Comparison of ENCODE assay signal across 24 cellular contexts in the genomic region with DNA sequence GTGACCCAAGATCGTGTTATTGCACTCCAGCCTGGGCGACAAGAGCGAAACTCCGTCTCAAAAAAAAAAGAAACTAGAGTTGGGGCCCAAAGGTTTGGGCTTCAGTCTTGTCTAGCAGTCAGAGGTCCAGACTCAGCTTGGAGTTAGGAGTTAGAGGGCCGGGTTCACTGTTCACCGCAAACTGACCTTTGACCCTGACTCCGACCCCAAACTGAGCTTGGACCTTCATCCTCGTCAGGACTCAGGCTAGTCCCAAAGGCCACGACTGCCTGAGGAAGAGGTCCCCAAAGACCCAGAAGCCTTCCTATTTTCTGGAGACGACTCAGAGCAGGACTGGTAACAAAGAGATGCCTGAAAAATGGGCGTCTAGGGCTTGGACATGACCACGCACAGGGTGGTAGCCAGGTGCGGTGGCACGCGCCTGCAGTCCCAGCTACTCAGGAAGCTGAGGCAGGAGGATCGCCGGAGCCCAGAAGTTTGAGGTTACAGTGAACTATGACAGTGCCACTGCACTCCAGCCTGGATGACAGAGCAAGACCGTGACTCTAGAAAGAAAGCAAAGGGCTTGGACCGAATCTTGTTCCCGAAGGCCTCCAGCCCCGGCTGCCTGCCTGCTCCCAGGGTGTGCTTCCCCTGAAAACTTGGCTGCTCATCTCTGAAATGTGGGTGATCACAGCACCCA. TPM values are rescaled to one million over a fixed set of nuclear protein-coding genes. Genes with fewer than 3 reads are reported as not detected.
DNase-seq lines count a peak whose midpoint lies in the region; ATAC-seq and TF ChIP-seq lines count a peak whose summit lies in the region.
"Had no signal": no experiment of that assay in that cellular context is flagged by ENCODE, and none has a peak within 500 bp of the region (broad histone marks: within the 10 kb centered on the region; RNA-seq: fewer than 3 reads in every experiment).

No MANE protein-coding gene starts in this region.

- TF ChIP-seq EP300 in esophagus muscularis mucosa (IDR thresholded peaks at IDR 0.05) = no peak
- TF ChIP-seq EP300 in upper lobe of left lung (IDR thresholded peaks at IDR 0.05) = no peak
- no peak for TF ChIP-seq EP300 in ovary (IDR thresholded peaks at IDR 0.05)

- no peaks in the 10 kb centered on the region for H3K79me2 ChIP-seq in trophoblast cell (ENCODE audit: control insufficient read depth, insufficient read depth, low read length, poor library complexity)

- H3K4ac ChIP-seq in trophoblast cell (ENCODE audit: low read depth, low read length) = no peak overlapping the region

- H3K4me3 ChIP-seq in cardiac muscle cell = no peak overlapping the region
- H3K4me3 ChIP-seq in esophagus muscularis mucosa = no peak overlapping the region
- no peak overlapping the region for H3K4me3 ChIP-seq in trophoblast cell (ENCODE audit: low read depth, low read length)
- no peak overlapping the region for H3K4me3 ChIP-seq in upper lobe of left lung
- no peak overlapping the region for H3K4me3 ChIP-seq in ovary
- H3K4me3 ChIP-seq: GM23338, SJSA1 had no signal

- no peak overlapping the region for H4K91ac ChIP-seq in trophoblast cell (ENCODE audit: low read depth, low read length)

- H3K14ac ChIP-seq in trophoblast cell (ENCODE audit: low read length) = no peak overlapping the region

- peaks cover 87% of the 10 kb centered on the region for H3K4me1 ChIP-seq in cardiac muscle cell (ENCODE audit: low read depth)
- peaks cover 45 to 64% (median 55%) of the 10 kb centered on the region in 4 donors for H3K4me1 ChIP-seq in esophagus muscularis mucosa
- H3K4me1 ChIP-seq in trophoblast cell (ENCODE audit: control insufficient read depth in 1 of 2, insufficient read depth in 2 of 2, low read length in 2 of 2) = peaks cover 16 to 18% of the 10 kb centered on the region in 2 experiments
- H3K4me1 ChIP-seq in upper lobe of left lung = peaks cover 10 to 43% (median 27%) of the 10 kb centered on the region in 4 donors
- H3K4me1 ChIP-seq in ovary (ENCODE audit: insufficient read depth) = no peaks in the 10 kb centered on the region
- H3K4me1 ChIP-seq: SJSA1 had no signal

- DNase-seq in cardiac muscle cell (ENCODE audit: low read depth in 1 of 2, low spot score in 1 of 2) = no peak
- no peak for DNase-seq in left cardiac atrium
- DNase-seq in esophagus muscularis mucosa (ENCODE audit: extremely low spot score) = no peak
- no peak for DNase-seq in trophoblast cell
- DNase-seq in upper lobe of left lung = no peak
- no peak for DNase-seq in cerebellar nuclear complex (lab: John Stamatoyannopoulos, UW)
- DNase-seq in ovary = no peak
- DNase-seq in omental fat pad (ENCODE audit: low spot score) = no peak
- DNase-seq: 8988T; activated CD4-positive, alpha-beta T cell treated with anti-CD3 and anti-CD28 coated beads for 4 hours; activated effector memory CD4-positive, alpha-beta T cell treated with Interleukin-2 at 50 U/mL for 16 hours; activated T-cell treated with anti-CD3 and anti-CD28 coated beads for 4 hours; DMS79; HFFc6; hippocampal formation; mesendoderm; NCI-H1048; NCI-H82; T-helper 9 cell had no signal

- no peak overlapping the region for H2BK12ac ChIP-seq in trophoblast cell (ENCODE audit: low read length)

- no peak for TF ChIP-seq POLR2A in esophagus muscularis mucosa (IDR thresholded peaks at IDR 0.05; ENCODE audit: low read depth)
- TF ChIP-seq POLR2A in upper lobe of left lung (IDR thresholded peaks at IDR 0.05) = no peak
- TF ChIP-seq POLR2A in ovary (IDR thresholded peaks at IDR 0.05) = no peak

- H3K9me3 ChIP-seq in cardiac muscle cell (ENCODE audit: low read depth) = no peaks in the 10 kb centered on the region
- H3K9me3 ChIP-seq in esophagus muscularis mucosa = no peaks in the 10 kb centered on the region
- no peaks in the 10 kb centered on the region for H3K9me3 ChIP-seq in trophoblast cell (ENCODE audit: insufficient read depth, low read depth, low read length)
- H3K9me3 ChIP-seq in upper lobe of left lung = no peaks in the 10 kb centered on the region
- H3K9me3 ChIP-seq in ovary = no peaks in the 10 kb centered on the region
- H3K9me3 ChIP-seq: SJSA1 had no signal

- H2BK120ac ChIP-seq in trophoblast cell (ENCODE audit: insufficient read depth, low read length, poor library complexity) = no peak overlapping the region

- no peak overlapping the region for H3K18ac ChIP-seq in trophoblast cell (ENCODE audit: low read length)

- intact Hi-C loops in left cardiac atrium (cut with DNase I) (no loop called here), esophagus muscularis mucosa (cut with DNase I) (loop anchor here (5.0 kb wide), 1 partner anchor 39 kb away; a partner anchor contains a TSS), ovary (cut with DNase I) (no loop called here)

- H2AK5ac ChIP-seq in trophoblast cell (ENCODE audit: low read length) = peak overlapping the region; percentile 14

- no peak overlapping the region for H3K4me2 ChIP-seq in trophoblast cell (ENCODE audit: low read length)
- H3K4me2 ChIP-seq: GM23338 had no signal

- no peaks in the 10 kb centered on the region for H3K27me3 ChIP-seq in cardiac muscle cell
- H3K27me3 ChIP-seq in esophagus muscularis mucosa = no peaks in the 10 kb centered on the region
- no peaks in the 10 kb centered on the region for H3K27me3 ChIP-seq in trophoblast cell (ENCODE audit: insufficient read depth, low read length)
- no peaks in the 10 kb centered on the region for H3K27me3 ChIP-seq in upper lobe of left lung
- no peaks in the 10 kb centered on the region for H3K27me3 ChIP-seq in ovary
- H3K27me3 ChIP-seq: SJSA1 had no signal

- no peak for ATAC-seq in left cardiac atrium
- no peak for ATAC-seq in upper lobe of left lung (ENCODE audit: low FRiP score in 2 of 2)
- no peak for ATAC-seq in omental fat pad (ENCODE audit: low FRiP score)
- ATAC-seq: activated naive CD4-positive, alpha-beta T cell treated with anti-CD3 and anti-CD28 coated beads, Interleukin-2, amount 50 U/mL, for 72 hours; GM23338; stimulated activated effector memory CD8-positive, alpha-beta T cell treated with anti-CD3 and anti-CD28 coated beads, Interleukin-12 subunit alpha, Interleukin-12 subunit beta, amount 100 ng/mL, for 72 hours had no signal

- no peak overlapping the region for H3K9ac ChIP-seq in trophoblast cell (ENCODE audit: low read length)

- H4K12ac ChIP-seq in trophoblast cell (ENCODE audit: low read depth, low read length) = no peak overlapping the region

- H3K79me1 ChIP-seq in trophoblast cell (ENCODE audit: low read length) = peaks cover 2% of the 10 kb centered on the region

- H4K8ac ChIP-seq in trophoblast cell (ENCODE audit: low read depth, low read length) = no peak overlapping the region

- TF ChIP-seq CTCF in cardiac muscle cell (IDR thresholded peaks at IDR 0.05; ENCODE audit: low read depth, low read length) (no peak), esophagus muscularis mucosa (IDR thresholded peaks at IDR 0.05) (no peak), upper lobe of left lung (IDR thresholded peaks at IDR 0.05) (no peak), ovary (IDR thresholded peaks at IDR 0.05) (no peak), omental fat pad (IDR thresholded peaks at IDR 0.05) (no peak)

- H3K36me3 ChIP-seq in cardiac muscle cell = no peaks in the 10 kb centered on the region
- H3K36me3 ChIP-seq in esophagus muscularis mucosa = no peaks in the 10 kb centered on the region
- no peaks in the 10 kb centered on the region for H3K36me3 ChIP-seq in trophoblast cell (ENCODE audit: control insufficient read depth in 1 of 2, insufficient read depth in 2 of 2, low read length in 2 of 2)
- no peaks in the 10 kb centered on the region for H3K36me3 ChIP-seq in upper lobe of left lung
- H3K36me3 ChIP-seq in ovary = no peaks in the 10 kb centered on the region
- H3K36me3 ChIP-seq: SJSA1, WERI-Rb-1 had no signal

- H3K23ac ChIP-seq in trophoblast cell (ENCODE audit: low read length) = no peak overlapping the region

- no peak overlapping the region for H2AFZ ChIP-seq in trophoblast cell (ENCODE audit: insufficient read depth, low read length, poor library complexity)
- H2AFZ ChIP-seq: GM23338 had no signal

- WGBS in esophagus muscularis mucosa = 97% methylated on average over 10 of the region's 21 CpGs
- no CpG with 5 or more reads among the region's 21 CpGs for WGBS in trophoblast cell (ENCODE audit: extremely low coverage, insufficient coverage, insufficient read length)
- WGBS in upper lobe of left lung, 2 donors = 91 to 92% methylated on average over 18 to 21 of the region's 21 CpGs
- 93 to 95% (median 94%) methylated on average over 21 of the region's 21 CpGs for whole genome bisulfite sequencing in ovary, 3 donors

- no peak overlapping the region for H2BK5ac ChIP-seq in trophoblast cell (ENCODE audit: low read depth, low read length, poor library complexity)

- peak overlapping the region; percentile 98 for H3K27ac ChIP-seq in cardiac muscle cell
- peak overlapping the region; percentile 59 to 74 (median 70) for H3K27ac ChIP-seq in esophagus muscularis mucosa (replicated peaks in 1 of 4)
- H3K27ac ChIP-seq in trophoblast cell (ENCODE audit: low read depth, low read length) = no peak overlapping the region
- H3K27ac ChIP-seq in upper lobe of left lung = peak overlapping the region in 3 of 4 donors; percentile 42 to 75 (median 64)
- H3K27ac ChIP-seq in ovary = no peak overlapping the region
- H3K27ac ChIP-seq: SJSA1 had no signal

RNA-seq across cellular contexts. Expression of a gene that starts 22.8 kb away (rescaled TPM):
- total RNA-seq in cardiac muscle cell (1,533 and 1,673 TPM in 2 replicates), left cardiac atrium (100 to 1,000 TPM; 586 to 682 TPM), esophagus muscularis mucosa (1,000 to 10,000 TPM in 3 of 4 donors, 100 to 1,000 TPM in 1; 786 to 1,908 (median 1,382) TPM), upper lobe of left lung (1,000 to 10,000 TPM in 1 of 6 donors, 100 to 1,000 TPM in 5; 306 to 1,159 (median 770) TPM), ovary (1,000 to 10,000 TPM; 1,785 to 3,905 (median 1,999) TPM), omental fat pad (1,000 to 10,000 TPM; 1,723 to 2,189 (median 1,972) TPM)
- polyA plus RNA-seq in cardiac muscle cell (844 and 941 TPM in 2 replicates), ovary (1,000 to 10,000 TPM; 1,901 to 3,982 TPM)
- polyA plus RNA-seq in trophoblast cell (2013) = 1,473 and 1,577 TPM in 2 replicates

RNA-seq across cellular contexts. Expression of a gene that starts 35.1 kb away (rescaled TPM):
- total RNA-seq in cardiac muscle cell = 87.7 and 99.7 TPM in 2 replicates
- 116 and 125 TPM in 2 replicates for polyA plus RNA-seq in cardiac muscle cell
- total RNA-seq in left cardiac atrium = 10 to 100 TPM; 21.8 to 24.8 TPM
- total RNA-seq in esophagus muscularis mucosa = 10 to 100 TPM in 3 of 4 donors, 1 to 10 TPM in 1; 10.0 to 19.2 (median 15.8) TPM
- polyA plus RNA-seq in trophoblast cell (2013) = 12.0 and 12.2 TPM in 2 replicates
- total RNA-seq in upper lobe of left lung = 10 to 100 TPM; 17.4 to 65.0 (median 35.9) TPM
- total RNA-seq in ovary = 10 to 100 TPM; 13.8 to 27.4 (median 21.1) TPM
- polyA plus RNA-seq in ovary = 10 to 100 TPM in 1 of 2 donors, 1 to 10 TPM in 1; 8.4 to 10.2 TPM
- 10 to 100 TPM; 34.0 to 57.7 (median 52.1) TPM for total RNA-seq in omental fat pad

RNA-seq across cellular contexts. Expression of a gene that starts 37.9 kb away (rescaled TPM):
- total RNA-seq in cardiac muscle cell = 32.2 and 39.5 TPM in 2 replicates
- polyA plus RNA-seq in cardiac muscle cell = 7.1 and 13.1 TPM in 2 replicates
- total RNA-seq in left cardiac atrium = 10 to 100 TPM; 24.6 to 39.3 TPM
- 10 to 100 TPM in 3 of 4 donors, 1 to 10 TPM in 1; 10.0 to 23.5 (median 15.9) TPM for total RNA-seq in esophagus muscularis mucosa
- polyA plus RNA-seq in trophoblast cell (2013) = 14.1 and 15.4 TPM in 2 replicates
- 10 to 100 TPM; 24.1 to 49.1 (median 35.3) TPM for total RNA-seq in upper lobe of left lung
- 10 to 100 TPM in 5 of 7 donors, 1 to 10 TPM in 2; 5.1 to 18.0 (median 15.2) TPM for total RNA-seq in ovary
- polyA plus RNA-seq in ovary = 1 to 10 TPM; 6.5 to 8.6 TPM
- total RNA-seq in omental fat pad = 10 to 100 TPM in 3 of 4 donors, 1 to 10 TPM in 1; 5.5 to 22.2 (median 16.8) TPM

RNA-seq across cellular contexts. Expression of a gene that starts 43.6 kb away (rescaled TPM):
- total RNA-seq in cardiac muscle cell = 56.5 and 105 TPM in 2 replicates
- polyA plus RNA-seq in cardiac muscle cell = 95.9 and 104 TPM in 2 replicates
- 10 to 100 TPM; 18.1 to 18.3 TPM for total RNA-seq in left cardiac atrium
- total RNA-seq in esophagus muscularis mucosa = 10 to 100 TPM in 3 of 4 donors, 1 to 10 TPM in 1; 10.0 to 22.3 (median 15.8) TPM
- polyA plus RNA-seq in trophoblast cell (2013) = 4.3 TPM in 2 replicates
- total RNA-seq in upper lobe of left lung = 10 to 100 TPM; 15.7 to 44.5 (median 26.3) TPM
- 10 to 100 TPM; 13.2 to 36.1 (median 27.4) TPM for total RNA-seq in ovary
- 10 to 100 TPM in 1 of 2 donors, 1 to 10 TPM in 1; 5.1 to 30.8 TPM for polyA plus RNA-seq in ovary
- 10 to 100 TPM; 19.0 to 53.4 (median 24.5) TPM for total RNA-seq in omental fat pad

RNA-seq across cellular contexts. Expression of a gene that starts 44.6 kb away (rescaled TPM):
- total RNA-seq in cardiac muscle cell = 19.8 and 27.8 TPM in 2 replicates
- polyA plus RNA-seq in cardiac muscle cell = 23.3 and 29.9 TPM in 2 replicates
- total RNA-seq in left cardiac atrium = 10 to 100 TPM; 22.0 to 22.1 TPM
- total RNA-seq in esophagus muscularis mucosa = 10 to 100 TPM; 41.8 to 49.5 (median 46.9) TPM
- polyA plus RNA-seq in trophoblast cell (2013) = 5.7 and 5.8 TPM in 2 replicates
- total RNA-seq in upper lobe of left lung = 10 to 100 TPM; 35.6 to 62.6 (median 50.0) TPM
- total RNA-seq in ovary = 10 to 100 TPM; 37.1 to 55.7 (median 45.5) TPM
- 10 to 100 TPM; 58.4 to 70.9 TPM for polyA plus RNA-seq in ovary
- total RNA-seq in omental fat pad = 10 to 100 TPM; 57.3 to 87.1 (median 80.9) TPM

Comparison
In these comparisons a context has a peak if more than half of its experiments do, and no peak if none do; other contexts are left out.
1. H3K27ac ChIP-seq: peak in cardiac muscle cell (single experiment), esophagus muscularis mucosa (4 of 4) and upper lobe of left lung (3 of 4); none in trophoblast cell (single experiment) and ovary (0 of 2).